1 cellular context compared by ENCODE assay signal in the genomic region with DNA sequence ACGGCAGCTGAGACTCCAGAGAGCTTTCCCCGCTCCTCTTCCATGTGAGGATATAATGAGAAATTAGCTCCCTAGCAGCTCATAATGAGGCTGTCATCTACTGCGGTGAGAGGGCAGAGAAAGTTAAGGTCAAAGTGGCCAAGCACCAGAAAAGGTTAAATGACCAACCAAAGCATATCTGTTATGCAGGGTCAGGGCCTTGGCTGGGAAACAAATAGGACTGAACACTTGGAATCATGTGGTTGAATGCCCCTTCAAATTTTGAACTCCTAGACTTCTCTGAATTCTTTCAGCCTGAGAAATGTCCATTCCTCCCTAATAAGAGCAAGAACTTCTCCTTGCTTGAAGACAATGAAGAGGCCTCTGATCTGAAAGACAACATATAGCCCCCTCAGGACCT.
A peak's percentile ranks its signal among the peaks of the same experiment; 100 is the strongest.
TF ChIP-seq lines count a peak whose summit lies in the region.

No MANE protein-coding gene starts in this region.

TF ChIP-seq in liver, 16 proteins besides CTCF, POLR2A, EP300 and RAD21 (continued from another document):
- TF ChIP-seq NR2F2 (IDR thresholded peaks at IDR 0.05), result peak; percentile 81
